ENCODE assay signal across 1 cellular context in genomic region chr13:41310963-41311606, GRCh38.
A peak's percentile ranks its signal among the peaks of the same experiment; 100 is the strongest.
TF ChIP-seq lines count a peak whose summit lies in the region.

TSS of gene NAA16 (plus strand) at chr13:41311267. CDS start at chr13:41311529, 262 bp downstream.

TF ChIP-seq in GM12878, 131 proteins besides CTCF, POLR2A, EP300 and RAD21 (continued from another document and continues in another):
- TF ChIP-seq KDM1A (IDR thresholded peaks at IDR 0.05; ENCODE audit: borderline replicate concordance) (no peak), MAX (IDR thresholded peaks at IDR 0.05; ENCODE audit: low read depth, low read length) (peak; percentile 63), CEBPB (IDR thresholded peaks at IDR 0.05; ENCODE audit: borderline replicate concordance in 1 of 2, low read depth in 2 of 2, low read length in 2 of 2) (no peak), ZBTB33 (IDR thresholded peaks at IDR 0.05) (no peak), CHD2 (IDR thresholded peaks at IDR 0.05; ENCODE audit: borderline replicate concordance, low read depth, low read length) (no peak), SPI1 (IDR thresholded peaks at IDR 0.05; ENCODE audit: borderline replicate concordance, insufficient read depth, low read depth, low read length) (no peak), TARDBP (IDR thresholded peaks at IDR 0.05; ENCODE audit: borderline replicate concordance) (no peak), CHD4 (IDR thresholded peaks at IDR 0.05) (no peak), ETV6 (conservative IDR thresholded peaks at IDR 0.05 in 1 of 2, IDR thresholded peaks at IDR 0.05 in 1 of 2; ENCODE audit: borderline replicate concordance in 1 of 2, low read depth in 1 of 2) (no peak), POLR2AphosphoS5 (IDR thresholded peaks at IDR 0.05; ENCODE audit: low read length) (peak; percentile 76), POU2F2 (IDR thresholded peaks at IDR 0.05; ENCODE audit: borderline replicate concordance, low read depth, low read length) (peak; percentile 49; the same call in 1 of the 3 replicates), GABPA (IDR thresholded peaks at IDR 0.05; ENCODE audit: low read depth) (no peak), PAX8 (IDR thresholded peaks at IDR 0.05) (no peak), FOS (IDR thresholded peaks at IDR 0.05; ENCODE audit: borderline replicate concordance, extremely low read depth, insufficient read length) (no peak), RFX5 (IDR thresholded peaks at IDR 0.05; ENCODE audit: low read depth, low read length) (peak; percentile 22; the same call in 1 of the 2 replicates), CBX3 (IDR thresholded peaks at IDR 0.05; ENCODE audit: borderline replicate concordance, low read depth) (no peak), POLR2AphosphoS2 (IDR thresholded peaks at IDR 0.05; ENCODE audit: low read depth, low read length) (0 out of 2 replicates have a peak, but pooled peaks have one; percentile 53), NR2F1 (conservative IDR thresholded peaks at IDR 0.05) (no peak; the same call in 1 of the 2 replicates), LARP7 (IDR thresholded peaks at IDR 0.05) (0 out of 2 replicates have a peak, but pooled peaks have one; percentile 75), JUNB (IDR thresholded peaks at IDR 0.05) (0 out of 2 replicates have a peak, but pooled peaks have one; percentile 24), BCL11A (IDR thresholded peaks at IDR 0.05; ENCODE audit: low read depth, low read length) (peak; percentile 45), MYC (IDR thresholded peaks at IDR 0.05; ENCODE audit: insufficient read depth, insufficient read length, insufficient replicate concordance, low read length, severe bottlenecking) (peak; percentile 22), NRF1 (conservative IDR thresholded peaks at IDR 0.05; ENCODE audit: low read depth, low read length) (peak; percentile 84), ZBTB4 (CRISPR knock-in tag; IDR thresholded peaks at IDR 0.05) (no peak), ATF7 (IDR thresholded peaks at IDR 0.05; ENCODE audit: low read depth) (peak; percentile 35; the same call in 1 of the 2 replicates), GATAD2B (conservative IDR thresholded peaks at IDR 0.05; ENCODE audit: low read depth) (no peak; the same call in 1 of the 2 replicates), SUPT20H (IDR thresholded peaks at IDR 0.05; ENCODE audit: borderline replicate concordance, control insufficient read depth, low read depth, low read length) (no peak), USF2 (IDR thresholded peaks at IDR 0.05; ENCODE audit: borderline replicate concordance, low read depth, low read length) (no peak), SIN3A (IDR thresholded peaks at IDR 0.05; ENCODE audit: low read depth, low read length) (peak; percentile 79), CBX5 (IDR thresholded peaks at IDR 0.05; ENCODE audit: low read depth) (no peak)
- TF ChIP-seq, protein P1, sequence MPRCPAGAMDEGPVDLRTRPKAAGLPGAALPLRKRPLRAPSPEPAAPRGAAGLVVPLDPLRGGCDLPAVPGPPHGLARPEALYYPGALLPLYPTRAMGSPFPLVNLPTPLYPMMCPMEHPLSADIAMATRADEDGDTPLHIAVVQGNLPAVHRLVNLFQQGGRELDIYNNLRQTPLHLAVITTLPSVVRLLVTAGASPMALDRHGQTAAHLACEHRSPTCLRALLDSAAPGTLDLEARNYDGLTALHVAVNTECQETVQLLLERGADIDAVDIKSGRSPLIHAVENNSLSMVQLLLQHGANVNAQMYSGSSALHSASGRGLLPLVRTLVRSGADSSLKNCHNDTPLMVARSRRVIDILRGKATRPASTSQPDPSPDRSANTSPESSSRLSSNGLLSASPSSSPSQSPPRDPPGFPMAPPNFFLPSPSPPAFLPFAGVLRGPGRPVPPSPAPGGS (IDR thresholded peaks at IDR 0.05; ENCODE audit: borderline replicate concordance, insufficient read depth, low read depth, low read length, poor library complexity, severe bottlenecking), result no peak
- TF ChIP-seq, protein P2, sequence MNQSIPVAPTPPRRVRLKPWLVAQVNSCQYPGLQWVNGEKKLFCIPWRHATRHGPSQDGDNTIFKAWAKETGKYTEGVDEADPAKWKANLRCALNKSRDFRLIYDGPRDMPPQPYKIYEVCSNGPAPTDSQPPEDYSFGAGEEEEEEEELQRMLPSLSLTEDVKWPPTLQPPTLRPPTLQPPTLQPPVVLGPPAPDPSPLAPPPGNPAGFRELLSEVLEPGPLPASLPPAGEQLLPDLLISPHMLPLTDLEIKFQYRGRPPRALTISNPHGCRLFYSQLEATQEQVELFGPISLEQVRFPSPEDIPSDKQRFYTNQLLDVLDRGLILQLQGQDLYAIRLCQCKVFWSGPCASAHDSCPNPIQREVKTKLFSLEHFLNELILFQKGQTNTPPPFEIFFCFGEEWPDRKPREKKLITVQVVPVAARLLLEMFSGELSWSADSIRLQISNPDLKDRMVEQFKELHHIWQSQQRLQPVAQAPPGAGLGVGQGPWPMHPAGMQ (IDR thresholded peaks at IDR 0.05; ENCODE audit: borderline replicate concordance), result peak; percentile 27; the same call in 1 of the 2 replicates
- TF ChIP-seq, protein P3, sequence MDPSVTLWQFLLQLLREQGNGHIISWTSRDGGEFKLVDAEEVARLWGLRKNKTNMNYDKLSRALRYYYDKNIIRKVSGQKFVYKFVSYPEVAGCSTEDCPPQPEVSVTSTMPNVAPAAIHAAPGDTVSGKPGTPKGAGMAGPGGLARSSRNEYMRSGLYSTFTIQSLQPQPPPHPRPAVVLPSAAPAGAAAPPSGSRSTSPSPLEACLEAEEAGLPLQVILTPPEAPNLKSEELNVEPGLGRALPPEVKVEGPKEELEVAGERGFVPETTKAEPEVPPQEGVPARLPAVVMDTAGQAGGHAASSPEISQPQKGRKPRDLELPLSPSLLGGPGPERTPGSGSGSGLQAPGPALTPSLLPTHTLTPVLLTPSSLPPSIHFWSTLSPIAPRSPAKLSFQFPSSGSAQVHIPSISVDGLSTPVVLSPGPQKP (IDR thresholded peaks at IDR 0.05; ENCODE audit: low read depth, low read length), result peak; percentile 42; the same call in 1 of the 2 replicates
- TF ChIP-seq, protein P4, sequence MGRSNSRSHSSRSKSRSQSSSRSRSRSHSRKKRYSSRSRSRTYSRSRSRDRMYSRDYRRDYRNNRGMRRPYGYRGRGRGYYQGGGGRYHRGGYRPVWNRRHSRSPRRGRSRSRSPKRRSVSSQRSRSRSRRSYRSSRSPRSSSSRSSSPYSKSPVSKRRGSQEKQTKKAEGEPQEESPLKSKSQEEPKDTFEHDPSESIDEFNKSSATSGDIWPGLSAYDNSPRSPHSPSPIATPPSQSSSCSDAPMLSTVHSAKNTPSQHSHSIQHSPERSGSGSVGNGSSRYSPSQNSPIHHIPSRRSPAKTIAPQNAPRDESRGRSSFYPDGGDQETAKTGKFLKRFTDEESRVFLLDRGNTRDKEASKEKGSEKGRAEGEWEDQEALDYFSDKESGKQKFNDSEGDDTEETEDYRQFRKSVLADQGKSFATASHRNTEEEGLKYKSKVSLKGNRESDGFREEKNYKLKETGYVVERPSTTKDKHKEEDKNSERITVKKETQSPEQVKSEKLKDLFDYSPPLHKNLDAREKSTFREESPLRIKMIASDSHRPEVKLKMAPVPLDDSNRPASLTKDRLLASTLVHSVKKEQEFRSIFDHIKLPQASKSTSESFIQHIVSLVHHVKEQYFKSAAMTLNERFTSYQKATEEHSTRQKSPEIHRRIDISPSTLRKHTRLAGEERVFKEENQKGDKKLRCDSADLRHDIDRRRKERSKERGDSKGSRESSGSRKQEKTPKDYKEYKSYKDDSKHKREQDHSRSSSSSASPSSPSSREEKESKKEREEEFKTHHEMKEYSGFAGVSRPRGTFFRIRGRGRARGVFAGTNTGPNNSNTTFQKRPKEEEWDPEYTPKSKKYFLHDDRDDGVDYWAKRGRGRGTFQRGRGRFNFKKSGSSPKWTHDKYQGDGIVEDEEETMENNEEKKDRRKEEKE (IDR thresholded peaks at IDR 0.05), result no peak
- TF ChIP-seq, protein P5, sequence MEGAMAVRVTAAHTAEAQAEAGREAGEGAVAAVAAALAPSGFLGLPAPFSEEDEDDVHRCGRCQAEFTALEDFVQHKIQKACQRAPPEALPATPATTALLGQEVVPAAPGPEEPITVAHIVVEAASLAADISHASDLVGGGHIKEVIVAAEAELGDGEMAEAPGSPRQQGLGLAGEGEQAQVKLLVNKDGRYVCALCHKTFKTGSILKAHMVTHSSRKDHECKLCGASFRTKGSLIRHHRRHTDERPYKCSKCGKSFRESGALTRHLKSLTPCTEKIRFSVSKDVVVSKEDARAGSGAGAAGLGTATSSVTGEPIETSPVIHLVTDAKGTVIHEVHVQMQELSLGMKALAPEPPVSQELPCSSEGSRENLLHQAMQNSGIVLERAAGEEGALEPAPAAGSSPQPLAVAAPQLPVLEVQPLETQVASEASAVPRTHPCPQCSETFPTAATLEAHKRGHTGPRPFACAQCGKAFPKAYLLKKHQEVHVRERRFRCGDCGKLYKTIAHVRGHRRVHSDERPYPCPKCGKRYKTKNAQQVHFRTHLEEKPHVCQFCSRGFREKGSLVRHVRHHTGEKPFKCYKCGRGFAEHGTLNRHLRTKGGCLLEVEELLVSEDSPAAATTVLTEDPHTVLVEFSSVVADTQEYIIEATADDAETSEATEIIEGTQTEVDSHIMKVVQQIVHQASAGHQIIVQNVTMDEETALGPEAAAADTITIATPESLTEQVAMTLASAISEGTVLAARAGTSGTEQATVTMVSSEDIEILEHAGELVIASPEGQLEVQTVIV (IDR thresholded peaks at IDR 0.05; ENCODE audit: borderline replicate concordance, partially characterized antibody), result no peak
- TF ChIP-seq, protein P6, sequence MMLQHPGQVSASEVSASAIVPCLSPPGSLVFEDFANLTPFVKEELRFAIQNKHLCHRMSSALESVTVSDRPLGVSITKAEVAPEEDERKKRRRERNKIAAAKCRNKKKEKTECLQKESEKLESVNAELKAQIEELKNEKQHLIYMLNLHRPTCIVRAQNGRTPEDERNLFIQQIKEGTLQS (IDR thresholded peaks at IDR 0.05; ENCODE audit: borderline replicate concordance, extremely low read depth, low read depth, low read length), result no peak
- TF ChIP-seq, protein P7, sequence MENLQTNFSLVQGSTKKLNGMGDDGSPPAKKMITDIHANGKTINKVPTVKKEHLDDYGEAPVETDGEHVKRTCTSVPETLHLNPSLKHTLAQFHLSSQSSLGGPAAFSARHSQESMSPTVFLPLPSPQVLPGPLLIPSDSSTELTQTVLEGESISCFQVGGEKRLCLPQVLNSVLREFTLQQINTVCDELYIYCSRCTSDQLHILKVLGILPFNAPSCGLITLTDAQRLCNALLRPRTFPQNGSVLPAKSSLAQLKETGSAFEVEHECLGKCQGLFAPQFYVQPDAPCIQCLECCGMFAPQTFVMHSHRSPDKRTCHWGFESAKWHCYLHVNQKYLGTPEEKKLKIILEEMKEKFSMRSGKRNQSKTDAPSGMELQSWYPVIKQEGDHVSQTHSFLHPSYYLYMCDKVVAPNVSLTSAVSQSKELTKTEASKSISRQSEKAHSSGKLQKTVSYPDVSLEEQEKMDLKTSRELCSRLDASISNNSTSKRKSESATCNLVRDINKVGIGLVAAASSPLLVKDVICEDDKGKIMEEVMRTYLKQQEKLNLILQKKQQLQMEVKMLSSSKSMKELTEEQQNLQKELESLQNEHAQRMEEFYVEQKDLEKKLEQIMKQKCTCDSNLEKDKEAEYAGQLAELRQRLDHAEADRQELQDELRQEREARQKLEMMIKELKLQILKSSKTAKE (IDR thresholded peaks at IDR 0.05; ENCODE audit: low read depth, poor library complexity, severe bottlenecking), result no peak
- TF ChIP-seq, protein P8, sequence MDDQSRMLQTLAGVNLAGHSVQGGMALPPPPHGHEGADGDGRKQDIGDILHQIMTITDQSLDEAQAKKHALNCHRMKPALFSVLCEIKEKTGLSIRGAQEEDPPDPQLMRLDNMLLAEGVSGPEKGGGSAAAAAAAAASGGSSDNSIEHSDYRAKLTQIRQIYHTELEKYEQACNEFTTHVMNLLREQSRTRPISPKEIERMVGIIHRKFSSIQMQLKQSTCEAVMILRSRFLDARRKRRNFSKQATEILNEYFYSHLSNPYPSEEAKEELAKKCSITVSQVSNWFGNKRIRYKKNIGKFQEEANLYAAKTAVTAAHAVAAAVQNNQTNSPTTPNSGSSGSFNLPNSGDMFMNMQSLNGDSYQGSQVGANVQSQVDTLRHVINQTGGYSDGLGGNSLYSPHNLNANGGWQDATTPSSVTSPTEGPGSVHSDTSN (IDR thresholded peaks at IDR 0.05; ENCODE audit: insufficient replicate concordance, low read depth, low read length), result no peak
